ENCODE assay signal across 8 cellular contexts in the genomic region with DNA sequence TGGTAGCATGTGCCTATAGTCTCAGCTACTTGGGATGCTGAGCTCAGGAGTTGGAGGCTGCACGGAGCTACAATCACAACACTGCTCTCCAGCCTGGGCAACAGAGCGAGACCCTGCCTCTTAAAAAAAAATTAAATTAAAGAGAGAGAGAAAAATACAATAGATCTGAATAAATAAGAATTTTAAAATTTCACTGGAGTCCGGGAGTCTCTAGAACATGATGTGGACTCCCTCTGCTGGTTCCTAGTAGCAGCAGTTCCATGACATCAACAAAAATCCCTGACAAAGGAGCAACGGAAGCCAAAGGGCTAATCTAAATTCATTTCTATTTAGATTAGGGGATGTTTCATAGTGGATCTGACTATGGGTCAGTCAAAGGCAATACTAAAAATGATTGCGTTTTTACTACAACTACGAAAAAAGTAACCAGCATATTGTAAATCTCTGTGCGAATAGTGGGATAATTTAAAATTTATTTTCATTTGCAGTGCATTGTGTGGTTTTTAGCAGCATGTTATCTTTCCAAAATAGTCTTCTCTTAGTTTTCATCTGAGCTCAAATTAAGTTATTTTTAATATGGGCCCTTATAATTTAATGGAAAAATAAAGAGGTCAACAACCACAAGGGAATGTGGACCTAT. TPM values are rescaled to one million over a fixed set of nuclear protein-coding genes. Genes with fewer than 3 reads are reported as not detected.
DNase-seq lines count a peak whose midpoint lies in the region; ATAC-seq, FAIRE-seq and TF ChIP-seq lines count a peak whose summit lies in the region.

No MANE protein-coding gene starts in this region.

- no peaks in the 10 kb centered on the region for H3K23me2 ChIP-seq in H1 (ENCODE audit: low read depth, low read length)

- no peak for FAIRE-seq in H1 (lab: Jason Lieb, UNC)

- H3K9me3 Mint-ChIP-seq in neural progenitor cell: peaks cover 12% of the 10 kb centered on the region
- no peaks in the 10 kb centered on the region for H3K9me3 Mint-ChIP-seq in activated T-helper 1 cell treated with anti-CD3 and anti-CD28 coated beads, Interleukin-12 subunit alpha, Interleukin-12 subunit beta, Interleukin-2, Interleukin-4 antibody, amounts not matched to agents 30 ng/mL and 10 ng/mL and 1 ng/mL, durations not matched to agents 14 hours and 24 hours and 36 hours

- H4K91ac ChIP-seq in H1 (replicated peaks; ENCODE audit: insufficient read length, low read length): no peak overlapping the region

- no peak overlapping the region for H2BK20ac ChIP-seq in H1 (ENCODE audit: low read length)

- H2BK5ac ChIP-seq in H1 (ENCODE audit: low read depth, low read length): no peak overlapping the region

- no peak overlapping the region for H3K4me3 ChIP-seq in H1 (ENCODE audit: extremely low read depth in 1 of 4, insufficient read depth in 2 of 4, low read depth in 3 of 4, low read length in 4 of 4)
- no peak overlapping the region for H3K4me3 ChIP-seq in neural progenitor cell

- H3K4me2 ChIP-seq in H1 (ENCODE audit: insufficient read depth in 1 of 2, low read depth in 2 of 2, low read length in 2 of 2) (no peak overlapping the region), neural progenitor cell (no peak overlapping the region)

- H2BK15ac ChIP-seq in H1 (ENCODE audit: low read length): no peak overlapping the region

- CTCF ChIA-PET in GM10248 (lab: Yijun Ruan, JAX): interaction anchor here (0.8 to 1.6 kb wide), 2 partner anchors 9 to 13 kb away, joined by 3 to 4 read pairs; no protein-coding TSS in a partner anchor
- CTCF ChIA-PET in H1 (lab: Charles Lee; ENCODE audit: partially characterized antibody): interaction anchor here (0.6 to 2.2 kb wide), 18 partner anchors 9 to 708 kb away, joined by 3 to 7 read pairs (median 4); no protein-coding TSS in a partner anchor

- no peaks in the 10 kb centered on the region for H3K27me3 Mint-ChIP-seq in neural progenitor cell (ENCODE audit: insufficient read depth, low read depth)
- no peaks in the 10 kb centered on the region for H3K27me3 Mint-ChIP-seq in activated T-helper 1 cell treated with anti-CD3 and anti-CD28 coated beads, Interleukin-12 subunit alpha, Interleukin-12 subunit beta, Interleukin-2, Interleukin-4 antibody, amounts not matched to agents 30 ng/mL and 10 ng/mL and 1 ng/mL, durations not matched to agents 14 hours and 24 hours and 36 hours (ENCODE audit: insufficient read depth)

- H3K79me1 ChIP-seq in H1 (ENCODE audit: low read depth, low read length): no peaks in the 10 kb centered on the region; the same call in 1 of the 2 replicates

- DNase-seq in GM10248 (ENCODE audit: extremely low spot score): no peak
- DNase-seq in NCI-H2227 (lab: John Stamatoyannopoulos, UW; ENCODE audit: unreplicated experiment): peak; percentile 13
- DNase-seq in H1 (ENCODE audit: low read depth in 1 of 2, low spot score in 2 of 2): no peak
- peak; percentile 52 for DNase-seq in neural progenitor cell (ENCODE audit: low spot score)
- DNase-seq in effector CD4-positive, alpha-beta T cell: no peak
- no peak for DNase-seq in stimulated activated CD4-positive, alpha-beta T cell treated with anti-CD3 and anti-CD28 coated beads, Interleukin-15, amount 100 ng/mL, for 24 hours
- DNase-seq in activated T-helper 1 cell treated with anti-CD3 and anti-CD28 coated beads, Interleukin-12 subunit alpha, Interleukin-12 subunit beta, Interleukin-2, Interleukin-4 antibody, amounts not matched to agents 30 ng/mL and 10 ng/mL and 1 ng/mL, durations not matched to agents 14 hours and 24 hours and 36 hours (ENCODE audit: low spot score): no peak

- H3K79me2 ChIP-seq in H1 (ENCODE audit: control insufficient read depth in 1 of 2, insufficient read depth in 2 of 2, low read length in 2 of 2) (peaks cover 0 to 29% of the 10 kb centered on the region in 2 experiments; a peak in 3 of 4 replicates), neural progenitor cell (ENCODE audit: low read depth) (peaks cover 85% of the 10 kb centered on the region)

- H3K27me3 ChIP-seq in H1 (replicated peaks in 1 of 4; ENCODE audit: control insufficient read depth in 3 of 4, extremely low read depth in 1 of 4, insufficient read depth in 3 of 4, low read length in 3 of 4) (no peaks in the 10 kb centered on the region), neural progenitor cell (no peaks in the 10 kb centered on the region)

- H3K23ac ChIP-seq in H1 (ENCODE audit: insufficient read length): no peak overlapping the region

- no peak overlapping the region for H3K27ac ChIP-seq in H1 (ENCODE audit: low read depth, low read length)
- H3K27ac ChIP-seq in neural progenitor cell: no peak overlapping the region

- no peak overlapping the region for H2BK12ac ChIP-seq in H1 (ENCODE audit: low read depth, low read length)

- no peak overlapping the region for H3K56ac ChIP-seq in H1 (replicated peaks; ENCODE audit: insufficient read length, low read depth, low read length)

- TF ChIP-seq CTCF in GM10248 (IDR thresholded peaks at IDR 0.05; ENCODE audit: control extremely low read depth, extremely low read depth, low read depth, missing control alignments) (peak; percentile 24), H1 (IDR thresholded peaks at IDR 0.05; ENCODE audit: control extremely low read depth in 1 of 3, insufficient read depth in 1 of 3, low read depth in 1 of 3, low read length in 3 of 3) (peak in 2 of 3 experiments; percentile 49 to 56; a peak in 3 of 4 replicates), neural progenitor cell (IDR thresholded peaks at IDR 0.05) (peak; percentile 63)

- intact Hi-C loops in activated T-helper 1 cell treated with anti-CD3 and anti-CD28 coated beads, Interleukin-12 subunit alpha, Interleukin-12 subunit beta, Interleukin-2, Interleukin-4 antibody, amounts not matched to agents 30 ng/mL and 10 ng/mL and 1 ng/mL, durations not matched to agents 14 hours and 24 hours and 36 hours (cut with micrococcal nuclease): loop anchor here (10.0 kb wide), 1 partner anchor 514 kb away; a partner anchor contains a TSS

- no peaks in the 10 kb centered on the region for H3K4me1 ChIP-seq in H1 (replicated peaks in 1 of 4; ENCODE audit: control insufficient read depth in 3 of 4, insufficient read depth in 4 of 4, low read length in 3 of 4)
- no peaks in the 10 kb centered on the region for H3K4me1 ChIP-seq in neural progenitor cell

- H3K9ac ChIP-seq in H1 (replicated peaks in 1 of 4; ENCODE audit: extremely low read depth in 1 of 4, low read depth in 3 of 4, low read length in 3 of 4) (no peak overlapping the region), neural progenitor cell (no peak overlapping the region)

- H2AFZ ChIP-seq in H1 (ENCODE audit: low read length) (no peak overlapping the region), neural progenitor cell (replicated peaks) (no peak overlapping the region)

- no peak overlapping the region for H3K4ac ChIP-seq in H1 (replicated peaks; ENCODE audit: insufficient read length, low read depth, low read length)

- H3K36me3 Mint-ChIP-seq in neural progenitor cell: peaks cover 17% of the 10 kb centered on the region
- H3K36me3 Mint-ChIP-seq in activated T-helper 1 cell treated with anti-CD3 and anti-CD28 coated beads, Interleukin-12 subunit alpha, Interleukin-12 subunit beta, Interleukin-2, Interleukin-4 antibody, amounts not matched to agents 30 ng/mL and 10 ng/mL and 1 ng/mL, durations not matched to agents 14 hours and 24 hours and 36 hours (ENCODE audit: low read depth): peaks cover 22% of the 10 kb centered on the region

- H2BK120ac ChIP-seq in H1 (replicated peaks; ENCODE audit: low read depth, low read length): no peak overlapping the region

- H3K18ac ChIP-seq in H1 (ENCODE audit: extremely low read depth, low read length): no peak overlapping the region

- no peak overlapping the region for H3K27ac Mint-ChIP-seq in neural progenitor cell
- H3K27ac Mint-ChIP-seq in activated T-helper 1 cell treated with anti-CD3 and anti-CD28 coated beads, Interleukin-12 subunit alpha, Interleukin-12 subunit beta, Interleukin-2, Interleukin-4 antibody, amounts not matched to agents 30 ng/mL and 10 ng/mL and 1 ng/mL, durations not matched to agents 14 hours and 24 hours and 36 hours: no peak overlapping the region

- ATAC-seq in HG03045 (IDR thresholded peaks at IDR 0.05; ENCODE audit: unreplicated experiment): no peak

- no peak overlapping the region for H4K8ac ChIP-seq in H1 (ENCODE audit: extremely low read depth, insufficient read depth, low read length)

- TF ChIP-seq EP300 in H1 (IDR thresholded peaks at IDR 0.05; ENCODE audit: borderline replicate concordance in 1 of 2, low read depth in 2 of 2, low read length in 2 of 2): no peak

- no peak overlapping the region for H2AK5ac ChIP-seq in H1 (ENCODE audit: low read depth, low read length)

- peak; percentile 63 to 67 for TF ChIP-seq RAD21 in H1 (IDR thresholded peaks at IDR 0.05 in 1 of 2, conservative IDR thresholded peaks at IDR 0.05 in 1 of 2; ENCODE audit: low read depth in 2 of 2, low read length in 2 of 2)

- POLR2A ChIA-PET in GM10248 (lab: Yijun Ruan, JAX) (no interaction called here), H1 (lab: Charles Lee; ENCODE audit: partially characterized antibody) (no interaction called here)

- H3K14ac ChIP-seq in H1 (ENCODE audit: insufficient read length): no peak overlapping the region

- 82% methylated on average over 7 of the region's 7 CpGs; no CpG with 5 or more reads in 1 of the 2 experiments for WGBS in H1 (ENCODE audit: extremely low coverage in 1 of 2, insufficient coverage in 1 of 2, insufficient read length in 1 of 2, insufficient replicate concordance in 2 of 2, low coverage in 1 of 2, low lambda C conversion rate in 2 of 2, missing lambda C conversion rate in 1 of 2), 2 experiments

- H3F3A ChIP-seq in neural progenitor cell (ENCODE audit: low read depth): peaks cover 1% of the 10 kb centered on the region

- H4K5ac ChIP-seq in H1 (ENCODE audit: insufficient read length, low read depth, low read length): no peak overlapping the region

- peaks cover 0 to 13% (median 0%) of the 10 kb centered on the region in 4 experiments; a peak in 4 of 8 replicates for H3K36me3 ChIP-seq in H1 (ENCODE audit: control insufficient read depth in 2 of 4, insufficient read depth in 4 of 4, low read length in 3 of 4)
- H3K36me3 ChIP-seq in neural progenitor cell: no peaks in the 10 kb centered on the region

- TF ChIP-seq POLR2A in H1 (IDR thresholded peaks at IDR 0.05; ENCODE audit: control extremely low read depth in 1 of 2, low read depth in 2 of 2, low read length in 2 of 2): no peak

- H4K20me1 ChIP-seq in H1 (replicated peaks in 1 of 2; ENCODE audit: control insufficient read depth in 1 of 2, insufficient read depth in 2 of 2, low read length in 2 of 2) (peaks cover 0 to 2% of the 10 kb centered on the region in 2 experiments), neural progenitor cell (ENCODE audit: low read depth) (peaks cover 28% of the 10 kb centered on the region)

- H3K9me3 ChIP-seq in H1 (ENCODE audit: insufficient read depth in 2 of 2, low read depth in 1 of 2, low read length in 1 of 2) (no peaks in the 10 kb centered on the region), neural progenitor cell (ENCODE audit: low read depth) (no peaks in the 10 kb centered on the region)

- H3K4me1 Mint-ChIP-seq in neural progenitor cell: no peaks in the 10 kb centered on the region
- peaks cover 30% of the 10 kb centered on the region for H3K4me1 Mint-ChIP-seq in activated T-helper 1 cell treated with anti-CD3 and anti-CD28 coated beads, Interleukin-12 subunit alpha, Interleukin-12 subunit beta, Interleukin-2, Interleukin-4 antibody, amounts not matched to agents 30 ng/mL and 10 ng/mL and 1 ng/mL, durations not matched to agents 14 hours and 24 hours and 36 hours (ENCODE audit: low read depth)

- no peak overlapping the region for H3K4me3 Mint-ChIP-seq in neural progenitor cell
- no peak overlapping the region for H3K4me3 Mint-ChIP-seq in activated T-helper 1 cell treated with anti-CD3 and anti-CD28 coated beads, Interleukin-12 subunit alpha, Interleukin-12 subunit beta, Interleukin-2, Interleukin-4 antibody, amounts not matched to agents 30 ng/mL and 10 ng/mL and 1 ng/mL, durations not matched to agents 14 hours and 24 hours and 36 hours

RNA-seq across cellular contexts. Expression of a gene that starts 6.7 kb away (rescaled TPM):
- total RNA-seq in H1 (2021; fragmentation: NEBNext Ultra II Directional; extraction: Animal tissue kit (Norgen Biotek cat#: 25700)): 16.4 and 18.3 TPM in 2 replicates
- polyA plus RNA-seq in H1 (2011; rRNA removed): 4.6 and 10.7 TPM in 2 replicates
- polyA plus RNA-seq in H1 (2011; cell fraction: cytosol; rRNA removed): 12.0 TPM
- 3.5 TPM for polyA plus RNA-seq in H1 (2011; cell fraction: nucleus; rRNA removed)
- 11.9 to 20.1 TPM (median 13.9 TPM) in 4 replicates for polyA plus RNA-seq in H1 (2012, experiment 1 of 2)
- polyA plus RNA-seq in H1 (2012, experiment 2 of 2): 4.3 TPM
- 8.8 TPM for polyA plus RNA-seq in H1 (2013, experiment 1 of 2)
- 10.3 TPM for polyA plus RNA-seq in H1 (2013, experiment 2 of 2)
- 12.0 and 14.2 TPM in 2 replicates for polyA minus RNA-seq in H1 (2011; rRNA and poly(A)+ RNA removed)
- polyA minus RNA-seq in H1 (2011; cell fraction: cytosol; rRNA and poly(A)+ RNA removed): 7.2 TPM
- polyA minus RNA-seq in H1 (2011; cell fraction: nucleus; rRNA and poly(A)+ RNA removed): 7.4 TPM
- 31.7 and 39.7 TPM in 2 replicates for total RNA-seq in neural progenitor cell (ENCODE audit: low replicate concordance)
- total RNA-seq in activated T-helper 1 cell treated with anti-CD3 and anti-CD28 coated beads, Interleukin-12 subunit alpha, Interleukin-12 subunit beta, Interleukin-2, Interleukin-4 antibody, amounts not matched to agents 30 ng/mL and 10 ng/mL and 1 ng/mL, durations not matched to agents 14 hours and 24 hours and 36 hours: 38.3 and 46.4 TPM in 2 replicates

RNA-seq across cellular contexts. Expression of a gene that starts 39.4 kb away (rescaled TPM):
- 11.6 and 12.2 TPM in 2 replicates for total RNA-seq in H1 (2021; fragmentation: NEBNext Ultra II Directional; extraction: Animal tissue kit (Norgen Biotek cat#: 25700))
- polyA plus RNA-seq in H1 (2011; rRNA removed): 4.0 and 4.3 TPM in 2 replicates
- 5.2 TPM for polyA plus RNA-seq in H1 (2011; cell fraction: cytosol; rRNA removed)
- 4.5 TPM for polyA plus RNA-seq in H1 (2011; cell fraction: nucleus; rRNA removed)
- polyA plus RNA-seq in H1 (2012, experiment 1 of 2): 5.6 to 8.1 TPM (median 6.8 TPM) in 4 replicates
- polyA plus RNA-seq in H1 (2012, experiment 2 of 2): 0.41 TPM
- 5.0 TPM for polyA plus RNA-seq in H1 (2013, experiment 1 of 2)
- 4.6 TPM for polyA plus RNA-seq in H1 (2013, experiment 2 of 2)
- 12.8 and 15.9 TPM in 2 replicates for polyA minus RNA-seq in H1 (2011; rRNA and poly(A)+ RNA removed)
- polyA minus RNA-seq in H1 (2011; cell fraction: cytosol; rRNA and poly(A)+ RNA removed): 9.5 TPM
- polyA minus RNA-seq in H1 (2011; cell fraction: nucleus; rRNA and poly(A)+ RNA removed): 8.9 TPM
- total RNA-seq in neural progenitor cell (ENCODE audit: low replicate concordance): 18.7 and 19.9 TPM in 2 replicates
- 1.9 and 2.1 TPM in 2 replicates for total RNA-seq in activated T-helper 1 cell treated with anti-CD3 and anti-CD28 coated beads, Interleukin-12 subunit alpha, Interleukin-12 subunit beta, Interleukin-2, Interleukin-4 antibody, amounts not matched to agents 30 ng/mL and 10 ng/mL and 1 ng/mL, durations not matched to agents 14 hours and 24 hours and 36 hours

Comparison
In these comparisons a context has a peak if more than half of its experiments do, and no peak if none do; other contexts are left out.
1. DNase-seq: peak in NCI-H2227 (single experiment) and neural progenitor cell (single experiment); none in GM10248 (single experiment), H1 (0 of 2), effector CD4-positive, alpha-beta T cell (single experiment), stimulated activated CD4-positive, alpha-beta T cell treated with anti-CD3 and anti-CD28 coated beads, Interleukin-15, amount 100 ng/mL, for 24 hours (single experiment) and activated T-helper 1 cell treated with anti-CD3 and anti-CD28 coated beads, Interleukin-12 subunit alpha, Interleukin-12 subunit beta, Interleukin-2, Interleukin-4 antibody, amounts not matched to agents 30 ng/mL and 10 ng/mL and 1 ng/mL, durations not matched to agents 14 hours and 24 hours and 36 hours (single experiment).
2. Peak in every context shown above with its lines, with median percentiles within 50 percentile points of each other: CTCF ChIP-seq.